Comparison of ENCODE assay signal across 30 cellular contexts in genomic region chr16:19649980-19650379, GRCh38.
"Had no signal": no experiment of that assay in that cellular context is flagged by ENCODE, and none has a peak within 500 bp of the region (broad histone marks: within the 10 kb centered on the region; RNA-seq: fewer than 3 reads in every experiment).

No MANE protein-coding gene starts in this region.

- ATAC-seq: activated CD4-positive, CD25-positive, alpha-beta regulatory T cell treated with anti-CD3 and anti-CD28 coated beads, Interleukin-2, amount 50 U/mL, for 24 hours; activated CD8-positive, alpha-beta T cell treated with anti-CD3 and anti-CD28 coated beads for 36 hours; activated T-cell treated with anti-CD3 and anti-CD28 coated beads, Interleukin-2, amount 50 U/mL, for 4 hours; activated T-helper 17 cell treated with anti-CD3 and anti-CD28 coated beads, Interleukin-2, amount 50 U/mL, for 72 hours; effector memory CD8-positive, alpha-beta T cell; heart left ventricle; T-helper 17 cell had no signal

- H3K9me3 ChIP-seq: esophagus squamous epithelium, heart left ventricle had no signal

- H3K4me3 ChIP-seq: esophagus squamous epithelium, heart left ventricle had no signal

- H3K27ac ChIP-seq: epithelial cell of prostate, esophagus squamous epithelium, heart left ventricle, WERI-Rb-1 had no signal

- H3K4me3 Mint-ChIP-seq: activated B cell treated with CpG ODN at 0.5 μM for 24 hours; activated CD8-positive, alpha-beta T cell treated with anti-CD3 and anti-CD28 coated beads for 36 hours; activated naive CD8-positive, alpha-beta T cell; activated T-cell treated with anti-CD3 and anti-CD28 coated beads, Interleukin-2, amount 50 U/mL, for 4 hours; activated T-helper 17 cell treated with anti-CD3 and anti-CD28 coated beads, Interleukin-2, amount 50 U/mL, for 72 hours; effector memory CD8-positive, alpha-beta T cell; T-helper 17 cell; T-helper 2 cell treated with Interferon-gamma antibody and Interleukin-4, amounts not matched to agents 5 μg/mL and 100 μg/mL, for 36 hours had no signal

- H3K9me3 Mint-ChIP-seq: activated B cell treated with CpG ODN at 0.5 μM for 24 hours; activated CD8-positive, alpha-beta T cell treated with anti-CD3 and anti-CD28 coated beads for 36 hours; activated T-cell treated with anti-CD3 and anti-CD28 coated beads, Interleukin-2, amount 50 U/mL, for 4 hours; activated T-helper 17 cell treated with anti-CD3 and anti-CD28 coated beads, Interleukin-2, amount 50 U/mL, for 72 hours; effector memory CD8-positive, alpha-beta T cell; T-helper 2 cell treated with Interferon-gamma antibody and Interleukin-4, amounts not matched to agents 5 μg/mL and 100 μg/mL, for 36 hours had no signal

- H3K27me3 Mint-ChIP-seq: activated B cell treated with CpG ODN at 0.5 μM for 24 hours; activated CD8-positive, alpha-beta T cell treated with anti-CD3 and anti-CD28 coated beads for 36 hours; activated naive CD8-positive, alpha-beta T cell; activated T-helper 17 cell treated with anti-CD3 and anti-CD28 coated beads, Interleukin-2, amount 50 U/mL, for 72 hours; effector memory CD8-positive, alpha-beta T cell; T-helper 17 cell had no signal

- H3K4me1 Mint-ChIP-seq: activated B cell treated with CpG ODN at 0.5 μM for 24 hours; activated T-helper 17 cell treated with anti-CD3 and anti-CD28 coated beads, Interleukin-2, amount 50 U/mL, for 72 hours had no signal

- H3K27me3 ChIP-seq: esophagus squamous epithelium, heart left ventricle had no signal

- DNase-seq: activated B cell treated with CpG ODN at 0.5 μM for 24 hours; activated CD4-positive, alpha-beta T cell treated with anti-CD3 and anti-CD28 coated beads for 48 hours; activated CD4-positive, alpha-beta T cell treated with anti-CD3 and anti-CD28 coated beads, Interleukin-2, amount 50 U/mL, for 1 hour; activated CD4-positive, alpha-beta T cell treated with anti-CD3 and anti-CD28 coated beads, Interleukin-2, amount 50 U/mL, for 48 hours; activated CD8-positive, alpha-beta memory T cell treated with anti-CD3 and anti-CD28 coated beads for 24 hours; activated CD8-positive, alpha-beta T cell treated with anti-CD3 and anti-CD28 coated beads for 36 hours; activated effector memory CD4-positive, alpha-beta T cell treated with Interleukin-2 at 50 U/mL for 16 hours; activated gamma-delta T cell treated with Interleukin-2 at 50 U/mL for 16 hours; activated naive CD4-positive, alpha-beta T cell treated with anti-CD3 and anti-CD28 coated beads, Interleukin-2, amount 50 U/mL, for 16 hours; activated naive CD4-positive, alpha-beta T cell treated with Interleukin-2 at 50 U/mL for 16 hours; activated T-cell treated with anti-CD3 and anti-CD28 coated beads, Interleukin-2, amount 50 U/mL, for 4 hours; amniotic stem cell; anterior cingulate cortex; caudate nucleus; cortex of kidney; dermis blood vessel endothelial cell; effector CD4-positive, alpha-beta T cell; effector memory CD8-positive, alpha-beta T cell; esophagus squamous epithelium; foreskin melanocyte; glutamatergic neuron; heart left ventricle; T-helper 17 cell; T1000; WERI-Rb-1 had no signal

- H3K27ac Mint-ChIP-seq: activated B cell treated with CpG ODN at 0.5 μM for 24 hours; activated CD8-positive, alpha-beta T cell treated with anti-CD3 and anti-CD28 coated beads for 36 hours; activated naive CD8-positive, alpha-beta T cell; activated T-helper 17 cell treated with anti-CD3 and anti-CD28 coated beads, Interleukin-2, amount 50 U/mL, for 72 hours; effector memory CD8-positive, alpha-beta T cell; T-helper 17 cell; T-helper 2 cell treated with Interferon-gamma antibody and Interleukin-4, amounts not matched to agents 5 μg/mL and 100 μg/mL, for 36 hours had no signal
